In the genomic region with DNA sequence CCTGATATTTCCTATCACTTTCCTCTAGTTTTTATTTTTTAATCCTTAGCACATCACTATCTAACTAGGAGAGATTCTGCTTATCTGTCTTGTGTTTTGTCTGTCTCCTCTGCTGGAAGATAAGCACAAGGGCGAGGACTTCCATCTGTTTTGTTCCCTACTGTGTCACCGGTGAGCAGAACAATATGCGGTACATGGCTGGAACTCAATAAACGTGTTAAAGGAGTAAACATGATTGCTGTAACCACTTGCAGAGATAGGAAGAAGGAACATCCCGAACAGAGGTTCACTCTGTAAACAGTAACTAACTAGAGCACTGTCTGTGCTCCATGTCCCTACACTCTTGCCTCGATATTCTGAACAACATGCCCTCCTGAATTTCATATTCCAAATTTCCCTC, we compare ENCODE assay signal across 12 cellular contexts. TPM values are rescaled to one million over a fixed set of nuclear protein-coding genes. Genes with fewer than 3 reads are reported as not detected.
DNase-seq lines count a peak whose midpoint lies in the region; ATAC-seq and TF ChIP-seq lines count a peak whose summit lies in the region.
"Had no signal": no experiment of that assay in that cellular context is flagged by ENCODE, and none has a peak within 500 bp of the region (broad histone marks: within the 10 kb centered on the region; RNA-seq: fewer than 3 reads in every experiment).

No MANE protein-coding gene starts in this region.

- H3K18ac ChIP-seq in mesendoderm (ENCODE audit: low read length): no peak overlapping the region

- H3K27ac ChIP-seq in right atrium auricular region (peak overlapping the region; percentile 12 to 17), right cardiac atrium (ENCODE audit: low read length) (no peak overlapping the region), mammary epithelial cell (ENCODE audit: insufficient read depth, low read depth, low read length) (no peak overlapping the region), mesendoderm (ENCODE audit: low read depth, low read length) (no peak overlapping the region), gastrocnemius medialis (no peak overlapping the region)

- no peak overlapping the region for H2BK15ac ChIP-seq in mesendoderm (replicated peaks; ENCODE audit: low read depth)

- H3K4me3 ChIP-seq in right atrium auricular region (no peak overlapping the region), right cardiac atrium (ENCODE audit: low read length) (no peak overlapping the region), mammary epithelial cell (replicated peaks in 1 of 3; ENCODE audit: insufficient read depth in 1 of 3, low read depth in 2 of 3, low read length in 3 of 3) (no peak overlapping the region), mesendoderm (ENCODE audit: low read length) (no peak overlapping the region), gastrocnemius medialis (no peak overlapping the region)

- H2BK120ac ChIP-seq in mesendoderm (ENCODE audit: low read depth, low read length): no peak overlapping the region

- H3K9me3 ChIP-seq in right atrium auricular region: no peaks in the 10 kb centered on the region
- no peaks in the 10 kb centered on the region for H3K9me3 ChIP-seq in right cardiac atrium (ENCODE audit: control insufficient read depth, low read length)
- H3K9me3 ChIP-seq in mammary epithelial cell (replicated peaks; ENCODE audit: insufficient read depth, low read length): no peaks in the 10 kb centered on the region
- no peaks in the 10 kb centered on the region for H3K9me3 ChIP-seq in gastrocnemius medialis

- H3K27me3 ChIP-seq in right atrium auricular region (no peaks in the 10 kb centered on the region), right cardiac atrium (ENCODE audit: control insufficient read depth, insufficient read depth) (no peaks in the 10 kb centered on the region), mammary epithelial cell (ENCODE audit: insufficient read depth, low read length) (no peaks in the 10 kb centered on the region), mesendoderm (ENCODE audit: insufficient read depth, low read length, poor library complexity) (no peaks in the 10 kb centered on the region), gastrocnemius medialis (peaks cover 1 to 19% (median 6%) of the 10 kb centered on the region in 3 donors)

- H3K4me2 ChIP-seq in mammary epithelial cell (ENCODE audit: insufficient read depth, low read depth, low read length) (peak overlapping the region; percentile 9), mesendoderm (ENCODE audit: low read length) (no peak overlapping the region)

- in situ Hi-C loops in mammary epithelial cell (cut with MboI; ENCODE audit: low sequenced_read_pairs in 2 of 2) (no loop called here), gastrocnemius medialis (cut with MboI; ENCODE audit: low sequenced_read_pairs in 4 of 4) (no loop called here)

- H3K23ac ChIP-seq in mesendoderm (ENCODE audit: low read length): no peak overlapping the region

- intact Hi-C loops in right cardiac atrium (cut with DNase I) (loop anchor here in 2 of 4 donors (10.0 kb wide), 2 partner anchors 311 to 839 kb away; no protein-coding TSS in a partner anchor), mammary epithelial cell (cut with micrococcal nuclease) (loop anchor here (10.0 kb wide), 2 partner anchors 349 to 869 kb away; no protein-coding TSS in a partner anchor), gastrocnemius medialis (cut with DNase I; ENCODE audit: low total_unique reads) (loop anchor here (10.0 kb wide), 1 partner anchor 849 kb away; no protein-coding TSS in a partner anchor)

- CTCF ChIA-PET in mammary epithelial cell (lab: Charles Lee; ENCODE audit: low non-redundant PET): interaction anchor here (0.7 kb wide), 1 partner anchor 818 kb away, joined by 9 read pairs; no protein-coding TSS in a partner anchor

- peak overlapping the region; percentile 78 for H3K56ac ChIP-seq in mesendoderm (ENCODE audit: low read length)

- TF ChIP-seq CTCF in right atrium auricular region (IDR thresholded peaks at IDR 0.05) (no peak), mammary epithelial cell (conservative IDR thresholded peaks at IDR 0.05 in 1 of 2, IDR thresholded peaks at IDR 0.05 in 1 of 2; ENCODE audit: extremely low read depth in 1 of 2, insufficient read depth in 1 of 2, low read depth in 1 of 2, low read length in 2 of 2) (no peak), gastrocnemius medialis (IDR thresholded peaks at IDR 0.05 in 4 of 5, conservative IDR thresholded peaks at IDR 0.05 in 1 of 5) (no peak)

- H3K4ac ChIP-seq in mesendoderm (ENCODE audit: low read depth, low read length): no peak overlapping the region

- DNase-seq in right atrium auricular region (ENCODE audit: low spot score) (no peak), right cardiac atrium (no peak), mammary epithelial cell (no peak), mesendoderm (peak; percentile 94), gastrocnemius medialis (no peak), iPS-NIHi11 (ENCODE audit: low spot score) (no peak), DMS53 treated with DMSO at 0.1 percent for 48 hours (lab: John Stamatoyannopoulos, UW; ENCODE audit: unreplicated experiment) (no peak)
- DNase-seq: GOT3, NCI-H1417 treated with DMSO at 0.1 percent for 48 hours, NCI-H1930, SIG-M5 had no signal

- dilution Hi-C loops in mammary epithelial cell (cut with HindIII; ENCODE audit: low sequenced_read_pairs): no loop called here

- ATAC-seq in right cardiac atrium (no peak), GM21528 (IDR thresholded peaks at IDR 0.05; ENCODE audit: low FRiP score, unreplicated experiment) (no peak), gastrocnemius medialis (no peak)

- H4K5ac ChIP-seq in mesendoderm (ENCODE audit: low read length): no peak overlapping the region

- no peak overlapping the region for H2AK5ac ChIP-seq in mesendoderm (ENCODE audit: low read length)

- H4K20me1 ChIP-seq in mammary epithelial cell (ENCODE audit: insufficient read depth, low read length): no peaks in the 10 kb centered on the region

- H2BK5ac ChIP-seq in mesendoderm (ENCODE audit: low read length): peak overlapping the region; percentile 75

- peaks cover 18% of the 10 kb centered on the region for H3K79me1 ChIP-seq in mesendoderm (ENCODE audit: low read length)

- H3K9ac ChIP-seq in mammary epithelial cell (ENCODE audit: insufficient read depth, low read length) (no peak overlapping the region), mesendoderm (ENCODE audit: low read length) (peak overlapping the region; percentile 34)

- peak overlapping the region; percentile 22 for H2AFZ ChIP-seq in mammary epithelial cell (ENCODE audit: low read depth, low read length)

- no peak for TF ChIP-seq POLR2A in gastrocnemius medialis (IDR thresholded peaks at IDR 0.05)

- H3K4me1 ChIP-seq in right atrium auricular region (peaks cover 0 to 19% of the 10 kb centered on the region in 2 donors), right cardiac atrium (ENCODE audit: control insufficient read depth, insufficient read depth, low read length) (peaks cover 4% of the 10 kb centered on the region), mammary epithelial cell (ENCODE audit: insufficient read depth, low read length) (peaks cover 45% of the 10 kb centered on the region), mesendoderm (ENCODE audit: control insufficient read depth, low read depth, low read length) (peaks cover 22% of the 10 kb centered on the region), gastrocnemius medialis (no peaks in the 10 kb centered on the region)

- peak overlapping the region; percentile 84 for H4K8ac ChIP-seq in mesendoderm (ENCODE audit: low read depth, low read length)

- 35% methylated on average over 6 of the region's 6 CpGs for WGBS in right cardiac atrium
- 54% methylated on average over 6 of the region's 6 CpGs for WGBS in mammary epithelial cell (ENCODE audit: low coverage, missing lambda C conversion rate)
- WGBS in mesendoderm (ENCODE audit: extremely low coverage, insufficient coverage, low lambda C conversion rate): no CpG with 5 or more reads among the region's 6 CpGs

- no TSS peak for BruUV-seq in mammary epithelial cell (replicated peaks; lab: Mats Ljungman, UMichigan)

- no peaks in the 10 kb centered on the region for H3K36me3 ChIP-seq in right atrium auricular region
- H3K36me3 ChIP-seq in mammary epithelial cell (ENCODE audit: insufficient read depth, low read length): peaks cover 16% of the 10 kb centered on the region
- H3K36me3 ChIP-seq in mesendoderm (ENCODE audit: control insufficient read depth, insufficient read depth, low read length): no peaks in the 10 kb centered on the region
- no peaks in the 10 kb centered on the region for H3K36me3 ChIP-seq in gastrocnemius medialis

- H3K79me2 ChIP-seq in mammary epithelial cell (ENCODE audit: insufficient read depth, low read length) (peaks cover 99% of the 10 kb centered on the region), mesendoderm (ENCODE audit: control insufficient read depth, insufficient read depth, low read length) (peaks cover 44% of the 10 kb centered on the region)

RNA-seq across cellular contexts. Expression of gene HS3ST1, which starts 5.2 kb away (rescaled TPM):
- total RNA-seq in right atrium auricular region (1 to 10 TPM; 2.8 to 8.4 TPM), right cardiac atrium (1 to 10 TPM; 4.7 to 9.1 (median 6.4) TPM), mammary epithelial cell (10 to 100 TPM in 1 of 2 donors, 1 to 10 TPM in 1; 5.2 to 20.7 TPM), gastrocnemius medialis (under 1 TPM; 0.07 to 0.15 (median 0.10) TPM)
- polyA plus RNA-seq in right cardiac atrium (0.97 TPM), mammary epithelial cell (6.6 TPM)
- polyA minus RNA-seq in mammary epithelial cell: 3.2 TPM
- 1.2 TPM for polyA plus RNA-seq in mesendoderm (2013, experiment 1 of 2)
- 1.2 TPM for polyA plus RNA-seq in mesendoderm (2013, experiment 2 of 2)

Comparison
In these comparisons a context has a peak if more than half of its experiments do, and no peak if none do; other contexts are left out.
1. H3K27ac ChIP-seq: peak in right atrium auricular region (2 of 2); none in right cardiac atrium (single experiment), mammary epithelial cell (single experiment), mesendoderm (single experiment) and gastrocnemius medialis (0 of 4).